Comparison of ENCODE assay signal across 9 cellular contexts in the genomic region with DNA sequence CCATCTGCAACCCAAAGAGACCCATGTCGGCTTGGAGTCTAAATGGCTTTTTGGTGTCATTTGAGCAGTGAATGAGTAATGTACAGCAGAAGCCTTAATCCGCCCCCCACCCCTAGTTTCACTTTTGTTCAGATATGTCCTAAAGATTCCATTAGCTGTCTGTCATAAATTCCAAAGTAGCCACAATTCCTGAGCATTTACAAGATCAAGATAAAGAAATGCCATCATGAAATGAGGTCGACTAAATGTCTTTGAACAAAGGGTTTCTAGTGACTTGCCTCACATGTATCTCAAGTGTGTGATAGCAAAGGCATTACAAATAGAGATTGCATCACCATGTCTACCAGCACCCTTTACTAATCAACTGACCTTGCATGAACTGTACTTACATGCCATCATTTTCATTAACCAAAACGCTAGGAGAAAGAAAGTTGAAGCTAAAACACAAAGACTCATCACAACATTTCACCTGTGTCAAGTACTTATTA.
DNase-seq lines count a peak whose midpoint lies in the region; ATAC-seq and TF ChIP-seq lines count a peak whose summit lies in the region.
"Had no signal": no experiment of that assay in that cellular context is flagged by ENCODE, and none has a peak within 500 bp of the region (broad histone marks: within the 10 kb centered on the region; RNA-seq: fewer than 3 reads in every experiment).

No MANE protein-coding gene starts in this region.

- no peak overlapping the region for H3K4me3 Mint-ChIP-seq in CD14-positive monocyte

- peaks cover 0 to 4% (median 0%) of the 10 kb centered on the region in 7 donors for H3K9me3 Mint-ChIP-seq in CD14-positive monocyte

- TF ChIP-seq CTCF in CD14-positive monocyte (IDR thresholded peaks at IDR 0.05): no peak

- H3K4me1 Mint-ChIP-seq in CD14-positive monocyte: no peaks in the 10 kb centered on the region

- DNase-seq in AG08396 (ENCODE audit: low spot score): peak; percentile 47
- peak; percentile 35 for DNase-seq in HPDE6-E6E7 (ENCODE audit: extremely low spot score)
- DNase-seq in amniotic stem cell (lab: John Stamatoyannopoulos, UW): peak; percentile 75
- DNase-seq in kidney glomerular epithelial cell (lab: John Stamatoyannopoulos, UW): peak; percentile 94
- DNase-seq in CD14-positive monocyte (ENCODE audit: low spot score): no peak
- DNase-seq: NCI-H2227 treated with DMSO at 0.1 percent for 48 hours had no signal

- H3K27ac Mint-ChIP-seq in CD14-positive monocyte: no peak overlapping the region

- no peaks in the 10 kb centered on the region for H3K36me3 Mint-ChIP-seq in CD14-positive monocyte

- H3K27me3 Mint-ChIP-seq in CD14-positive monocyte (ENCODE audit: low read depth in 3 of 3): peaks cover 0 to 4% (median 3%) of the 10 kb centered on the region in 3 donors

- intact Hi-C loops in CD14-positive monocyte (cut with micrococcal nuclease): no loop called here

- no peak for ATAC-seq in GM18867 (IDR thresholded peaks at IDR 0.05; ENCODE audit: unreplicated experiment)
- no peak for ATAC-seq in HG03025 (IDR thresholded peaks at IDR 0.05; ENCODE audit: low FRiP score, unreplicated experiment)
- no peak for ATAC-seq in HG03139 (IDR thresholded peaks at IDR 0.05; ENCODE audit: unreplicated experiment)
